In the genomic region with DNA sequence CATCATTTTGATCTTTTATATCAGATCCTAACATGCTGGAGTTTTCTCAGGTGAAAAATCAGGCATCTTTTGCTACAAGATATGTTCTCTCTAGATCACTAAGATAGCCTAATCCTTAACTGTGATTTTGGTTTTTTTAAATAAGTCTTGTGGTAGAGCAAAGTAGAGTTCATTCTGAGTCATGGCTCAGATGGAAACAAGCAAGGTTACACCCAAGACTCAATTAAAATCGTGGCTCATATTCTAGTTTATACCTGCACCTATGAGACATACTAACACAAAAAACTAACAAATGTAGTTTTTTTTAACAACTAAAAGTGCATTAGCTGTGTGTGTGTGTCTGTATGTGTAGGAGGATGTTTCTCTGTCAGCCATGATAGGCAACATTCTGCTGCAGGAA, we compare ENCODE assay signal across 1 cellular context.
TF ChIP-seq lines count a peak whose summit lies in the region.

No MANE protein-coding gene starts in this region.

TF ChIP-seq in HCT116, 20 proteins besides CTCF, POLR2A, EP300 and RAD21 (continued from another document):
- TF ChIP-seq, protein P1, sequence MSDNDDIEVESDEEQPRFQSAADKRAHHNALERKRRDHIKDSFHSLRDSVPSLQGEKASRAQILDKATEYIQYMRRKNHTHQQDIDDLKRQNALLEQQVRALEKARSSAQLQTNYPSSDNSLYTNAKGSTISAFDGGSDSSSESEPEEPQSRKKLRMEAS (IDR thresholded peaks at IDR 0.05): no peak
